Comparison of ENCODE assay signal across 10 cellular contexts in the genomic region with DNA sequence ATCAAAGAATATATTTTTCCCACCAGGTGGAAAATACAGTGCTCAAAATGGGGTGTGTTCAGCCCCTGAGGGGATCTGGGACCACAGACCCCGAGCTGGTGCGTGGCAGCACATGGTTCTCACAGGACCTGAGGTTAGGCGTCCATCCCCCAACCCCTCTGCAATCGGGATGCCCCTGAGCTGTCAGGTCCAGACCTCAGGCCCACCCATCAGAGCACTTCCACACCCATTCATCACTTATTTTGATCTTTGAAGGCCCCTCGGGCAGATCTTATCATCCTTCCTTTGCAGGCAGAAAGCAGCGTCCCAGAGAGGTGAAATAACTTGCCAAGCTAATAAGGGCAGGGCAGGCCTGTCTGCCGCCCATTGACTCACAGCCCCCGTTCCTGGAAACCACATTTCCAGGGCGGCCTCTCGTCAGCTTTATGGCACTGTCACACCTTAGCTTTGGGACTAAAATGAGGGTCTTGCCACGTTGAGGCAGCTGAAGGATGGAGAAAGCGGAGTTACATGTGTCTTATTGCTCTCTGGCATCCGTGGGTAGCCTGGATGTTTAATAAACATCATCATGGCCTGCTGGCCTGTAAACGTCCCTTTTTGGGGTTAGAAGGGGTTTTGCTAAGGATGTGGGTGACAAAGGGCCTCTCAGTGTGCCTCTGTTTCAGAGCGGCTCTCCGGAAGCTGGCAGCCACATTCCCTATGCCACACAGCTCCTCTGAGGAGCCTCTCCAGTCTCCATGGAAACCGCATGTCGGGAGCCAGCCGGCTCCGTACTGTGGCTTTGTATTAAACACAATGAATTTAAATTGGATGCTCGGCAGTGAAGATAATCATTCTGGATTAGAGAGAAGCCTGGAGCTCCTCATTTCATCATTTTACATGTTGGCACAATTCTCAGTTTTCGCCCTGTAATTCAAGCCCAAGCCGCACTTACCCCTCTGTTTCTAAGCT. TPM values are rescaled to one million over a fixed set of nuclear protein-coding genes. Genes with fewer than 3 reads are reported as not detected.
DNase-seq lines count a peak whose midpoint lies in the region; ATAC-seq and TF ChIP-seq lines count a peak whose summit lies in the region.
"Had no signal": no experiment of that assay in that cellular context is flagged by ENCODE, and none has a peak within 500 bp of the region (broad histone marks: within the 10 kb centered on the region; RNA-seq: fewer than 3 reads in every experiment).

No MANE protein-coding gene starts in this region.

- no peak overlapping the region for H3K4me2 ChIP-seq in SK-N-SH
- H3K4me2 ChIP-seq in smooth muscle cell = peak overlapping the region; percentile 66

- ATAC-seq in HG02970 (IDR thresholded peaks at IDR 0.05; ENCODE audit: low FRiP score, unreplicated experiment) = no peak

- CTCF ChIA-PET in SK-N-SH (lab: Yijun Ruan, JAX) = interaction anchor here (0.8 to 25.9 kb wide), 14 partner anchors 10 to 279 kb away, joined by 3 to 779 read pairs (median 5); partner anchors contain the start of gene DPYSL5

- H3K4me1 ChIP-seq in SK-N-SH (ENCODE audit: control insufficient read depth in 1 of 2, insufficient read depth in 2 of 2, low read depth in 1 of 2, low read length in 1 of 2) = peaks cover 3 to 45% of the 10 kb centered on the region in 2 experiments; a peak in 3 of 4 replicates
- peaks cover 38% of the 10 kb centered on the region for H3K4me1 ChIP-seq in smooth muscle cell (ENCODE audit: low read depth)
- H3K4me1 ChIP-seq: prostate gland had no signal

- in situ Hi-C loops in brain microvascular endothelial cell (cut with HindIII; ENCODE audit: low pct_ligation_motif_present, low sequenced_read_pairs) = no loop called here

- WGBS in SK-N-SH (ENCODE audit: low lambda C conversion rate) = 26% methylated on average over 23 of the region's 23 CpGs
- WGBS in smooth muscle cell (ENCODE audit: low lambda C conversion rate) = 36% methylated on average over 23 of the region's 23 CpGs

- peak in 1 of 2 experiments; percentile 86; a peak in 2 of 4 replicates for TF ChIP-seq EP300 in SK-N-SH (IDR thresholded peaks at IDR 0.05; ENCODE audit: borderline replicate concordance in 1 of 2, low read depth in 1 of 2, low read length in 1 of 2)

- H3K79me2 ChIP-seq in SK-N-SH (ENCODE audit: insufficient read depth) (no peaks in the 10 kb centered on the region), smooth muscle cell (ENCODE audit: low read depth) (no peaks in the 10 kb centered on the region)

- H3K9me3 ChIP-seq in SK-N-SH = no peaks in the 10 kb centered on the region
- no peaks in the 10 kb centered on the region for H3K9me3 ChIP-seq in smooth muscle cell (replicated peaks; ENCODE audit: low read depth)
- H3K9me3 ChIP-seq: prostate gland had no signal

- H3K27me3 ChIP-seq in SK-N-SH (ENCODE audit: insufficient read depth) (peaks cover 32% of the 10 kb centered on the region; the same call in 1 of the 2 replicates), smooth muscle cell (ENCODE audit: low read depth) (no peaks in the 10 kb centered on the region), brain microvascular endothelial cell (replicated peaks) (peaks cover 51% of the 10 kb centered on the region)

- POLR2A ChIA-PET in SK-N-SH (lab: Yijun Ruan, JAX) = interaction anchor here (0.8 to 2.8 kb wide), 11 partner anchors 10 to 138 kb away, joined by 3 to 43 read pairs (median 5); partner anchors contain the start of gene DPYSL5

- DNase-seq in NCI-H1105 treated with DMSO at 0.1 percent for 48 hours (lab: John Stamatoyannopoulos, UW) = peak; percentile 86
- peak; percentile 83 for DNase-seq in SK-N-SH
- peak in 44 of 51 donors; percentile 25 to 88 (median 64) for DNase-seq in hypothalamus (lab: John Stamatoyannopoulos, UW)
- no peak for DNase-seq in smooth muscle cell (lab: John Stamatoyannopoulos, UW; ENCODE audit: unreplicated experiment)
- no peak for DNase-seq in activated CD4-positive, alpha-beta T cell treated with anti-CD3 and anti-CD28 coated beads for 4 hours
- no peak for DNase-seq in stimulated activated CD4-positive, alpha-beta T cell treated with anti-CD3 and anti-CD28 coated beads, Interleukin-1b, Interleukin-23, amount 100 ng/mL, for 48 hours
- no peak for DNase-seq in brain microvascular endothelial cell
- DNase-seq: activated T-cell treated with anti-CD3 and anti-CD28 coated beads, Interleukin-2, amount 50 U/mL, for 24 hours had no signal

- H3F3A ChIP-seq in SK-N-SH (replicated peaks; ENCODE audit: insufficient read depth) (no peaks in the 10 kb centered on the region), smooth muscle cell (ENCODE audit: low read depth) (no peaks in the 10 kb centered on the region)

- H3K9ac ChIP-seq in SK-N-SH (no peak overlapping the region), smooth muscle cell (ENCODE audit: low read depth) (peak overlapping the region; percentile 52)

- TF ChIP-seq CTCF in SK-N-SH (IDR thresholded peaks at IDR 0.05) (no peak), smooth muscle cell (IDR thresholded peaks at IDR 0.05; ENCODE audit: borderline replicate concordance, insufficient read depth, poor library complexity, severe bottlenecking) (no peak), brain microvascular endothelial cell (IDR thresholded peaks at IDR 0.05; ENCODE audit: low read depth, low read length, missing control alignments) (no peak)

- H3K27ac ChIP-seq in SK-N-SH (ENCODE audit: low read depth in 2 of 2, low read length in 1 of 2) = peak overlapping the region in 1 of 2 experiments; percentile 98; a peak in 2 of 4 replicates
- peak overlapping the region; percentile 84 for H3K27ac ChIP-seq in smooth muscle cell (ENCODE audit: low read depth)
- no peak overlapping the region for H3K27ac ChIP-seq in brain microvascular endothelial cell
- H3K27ac ChIP-seq: prostate gland had no signal

- H4K20me1 ChIP-seq in SK-N-SH (ENCODE audit: insufficient read depth) = no peaks in the 10 kb centered on the region
- H4K20me1 ChIP-seq in smooth muscle cell (ENCODE audit: low read depth) = no peaks in the 10 kb centered on the region

- TF ChIP-seq RAD21 in SK-N-SH (IDR thresholded peaks at IDR 0.05; ENCODE audit: low read length) = peak; percentile 13; the same call in 1 of the 2 replicates

- H2AFZ ChIP-seq in SK-N-SH (ENCODE audit: low read depth) = peak overlapping the region; percentile 2; the same call in 1 of the 2 replicates
- peak overlapping the region; percentile 67 for H2AFZ ChIP-seq in smooth muscle cell (ENCODE audit: low read depth)

- H3K4me3 ChIP-seq in SK-N-SH (ENCODE audit: low read depth in 2 of 2, low read length in 1 of 2) (peak overlapping the region in 1 of 2 experiments; percentile 19; a peak in 1 of 4 replicates), smooth muscle cell (no peak overlapping the region), brain microvascular endothelial cell (ENCODE audit: low read depth, low read length) (no peak overlapping the region)
- H3K4me3 ChIP-seq: prostate gland had no signal

- H3K36me3 ChIP-seq in SK-N-SH (replicated peaks in 1 of 2; ENCODE audit: control insufficient read depth in 1 of 2, insufficient read depth in 2 of 2, low read length in 1 of 2) (peaks cover 0 to 3% of the 10 kb centered on the region in 2 experiments), smooth muscle cell (ENCODE audit: low read depth) (no peaks in the 10 kb centered on the region), brain microvascular endothelial cell (replicated peaks) (no peaks in the 10 kb centered on the region)
- H3K36me3 ChIP-seq: prostate gland had no signal

- H3K9me2 ChIP-seq in SK-N-SH = no peaks in the 10 kb centered on the region

TF ChIP-seq in SK-N-SH, 30 proteins besides CTCF, POLR2A, EP300 and RAD21 (continues in another document):
- TF ChIP-seq YY1 (IDR thresholded peaks at IDR 0.05; ENCODE audit: low read depth) (no peak), GABPA (IDR thresholded peaks at IDR 0.05; ENCODE audit: low read depth) (no peak), MXI1 (IDR thresholded peaks at IDR 0.05; ENCODE audit: low read depth, low read length) (peak; percentile 88), TEAD4 (IDR thresholded peaks at IDR 0.05; ENCODE audit: borderline replicate concordance, insufficient read depth) (no peak), SMC3 (IDR thresholded peaks at IDR 0.05; ENCODE audit: low read depth, low read length) (no peak), POLR2AphosphoS5 (IDR thresholded peaks at IDR 0.05; ENCODE audit: low read depth, low read length) (no peak), TCF12 (IDR thresholded peaks at IDR 0.05) (no peak; the same call in 1 of the 2 replicates), GATA2 (CRISPR knock-in tag; IDR thresholded peaks at IDR 0.05) (peak; percentile 99), FOXJ3 (CRISPR knock-in tag; IDR thresholded peaks at IDR 0.05) (peak; percentile 84)
- TF ChIP-seq, protein P1, sequence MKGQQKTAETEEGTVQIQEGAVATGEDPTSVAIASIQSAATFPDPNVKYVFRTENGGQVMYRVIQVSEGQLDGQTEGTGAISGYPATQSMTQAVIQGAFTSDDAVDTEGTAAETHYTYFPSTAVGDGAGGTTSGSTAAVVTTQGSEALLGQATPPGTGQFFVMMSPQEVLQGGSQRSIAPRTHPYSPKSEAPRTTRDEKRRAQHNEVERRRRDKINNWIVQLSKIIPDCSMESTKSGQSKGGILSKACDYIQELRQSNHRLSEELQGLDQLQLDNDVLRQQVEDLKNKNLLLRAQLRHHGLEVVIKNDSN (IDR thresholded peaks at IDR 0.05; ENCODE audit: borderline replicate concordance, low read depth) = no peak
- TF ChIP-seq, protein P2, sequence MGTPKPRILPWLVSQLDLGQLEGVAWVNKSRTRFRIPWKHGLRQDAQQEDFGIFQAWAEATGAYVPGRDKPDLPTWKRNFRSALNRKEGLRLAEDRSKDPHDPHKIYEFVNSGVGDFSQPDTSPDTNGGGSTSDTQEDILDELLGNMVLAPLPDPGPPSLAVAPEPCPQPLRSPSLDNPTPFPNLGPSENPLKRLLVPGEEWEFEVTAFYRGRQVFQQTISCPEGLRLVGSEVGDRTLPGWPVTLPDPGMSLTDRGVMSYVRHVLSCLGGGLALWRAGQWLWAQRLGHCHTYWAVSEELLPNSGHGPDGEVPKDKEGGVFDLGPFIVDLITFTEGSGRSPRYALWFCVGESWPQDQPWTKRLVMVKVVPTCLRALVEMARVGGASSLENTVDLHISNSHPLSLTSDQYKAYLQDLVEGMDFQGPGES (IDR thresholded peaks at IDR 0.05; ENCODE audit: low read depth, low read length) = no peak

RNA-seq across cellular contexts. Expression of gene MAPRE3, which starts 58.3 kb away (rescaled TPM):
- polyA plus RNA-seq in SK-N-SH (2012; rRNA removed) (20.2 and 24.4 TPM in 2 replicates), smooth muscle cell (29.5 and 30.5 TPM in 2 replicates)
- polyA plus RNA-seq in SK-N-SH (2012; cell fraction: cytosol; rRNA removed) = 15.9 and 20.5 TPM in 2 replicates
- polyA plus RNA-seq in SK-N-SH (2012; cell fraction: nucleus; rRNA removed) = 67.4 and 80.9 TPM in 2 replicates
- total RNA-seq in smooth muscle cell = 9.5 and 12.5 TPM in 2 replicates

Comparison
In these comparisons a context has a peak if more than half of its experiments do, and no peak if none do; other contexts are left out.
1. DNase-seq: peak in NCI-H1105 treated with DMSO at 0.1 percent for 48 hours (single experiment), SK-N-SH (single experiment) and hypothalamus (44 of 51); none in smooth muscle cell (single experiment), activated CD4-positive, alpha-beta T cell treated with anti-CD3 and anti-CD28 coated beads for 4 hours (0 of 2), stimulated activated CD4-positive, alpha-beta T cell treated with anti-CD3 and anti-CD28 coated beads, Interleukin-1b, Interleukin-23, amount 100 ng/mL, for 48 hours (single experiment) and brain microvascular endothelial cell (single experiment).